In the genomic region with DNA sequence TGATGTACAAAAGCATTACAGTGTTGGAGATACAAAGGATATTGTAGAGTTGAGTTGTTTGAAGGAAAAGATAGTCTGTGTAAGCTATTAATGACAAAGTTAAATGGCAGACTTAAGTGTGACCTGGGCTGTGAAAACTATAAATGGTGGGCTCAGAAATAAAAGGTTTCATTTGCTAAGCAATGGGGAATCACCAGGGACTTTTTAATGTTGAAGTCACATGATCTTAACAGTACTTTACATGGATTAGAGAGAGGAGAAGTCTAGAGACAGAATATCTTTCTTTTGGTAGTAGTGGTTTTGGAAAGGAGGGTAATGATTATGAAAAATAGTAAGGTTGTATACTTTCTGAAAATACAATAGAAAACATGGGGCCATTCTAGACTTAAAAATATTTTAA, we compare ENCODE assay signal across 14 cellular contexts.
DNase-seq lines count a peak whose midpoint lies in the region; ATAC-seq and TF ChIP-seq lines count a peak whose summit lies in the region.
"Had no signal": no experiment of that assay in that cellular context is flagged by ENCODE, and none has a peak within 500 bp of the region (broad histone marks: within the 10 kb centered on the region; RNA-seq: fewer than 3 reads in every experiment).

No MANE protein-coding gene starts in this region.

- H3K4me3 Mint-ChIP-seq in activated naive CD4-positive, alpha-beta T cell treated with anti-CD3 and anti-CD28 coated beads, Interleukin-2, amount 50 U/mL, for 24 hours = peak overlapping the region; percentile 37
- H3K4me3 Mint-ChIP-seq in central memory CD8-positive, alpha-beta T cell = no peak overlapping the region

- H3K27me3 Mint-ChIP-seq in activated naive CD4-positive, alpha-beta T cell treated with anti-CD3 and anti-CD28 coated beads, Interleukin-2, amount 50 U/mL, for 24 hours = no peaks in the 10 kb centered on the region
- H3K27me3 Mint-ChIP-seq in central memory CD8-positive, alpha-beta T cell = no peaks in the 10 kb centered on the region

- no peak for DNase-seq in activated naive CD4-positive, alpha-beta T cell (lab: John Stamatoyannopoulos, UW)
- no peak for DNase-seq in central memory CD8-positive, alpha-beta T cell (ENCODE audit: low spot score in 2 of 2)
- DNase-seq in NCI-H2196 (lab: John Stamatoyannopoulos, UW; ENCODE audit: unreplicated experiment) (no peak), NCI-H2107 treated with DMSO at 0.1 percent for 48 hours (lab: John Stamatoyannopoulos, UW; ENCODE audit: unreplicated experiment) (no peak)
- no peak for DNase-seq in stimulated activated CD4-positive, alpha-beta T cell treated with anti-CD3 and anti-CD28 coated beads, Interleukin-12 subunit alpha, Interleukin-12 subunit beta, amount 100 ng/mL, for 4 hours
- DNase-seq: foreskin melanocyte, Kasumi-1, left ventricle myocardium superior, NCI-H1436 treated with DMSO at 0.1 percent for 48 hours, NCI-H446 treated with DMSO at 0.1 percent for 48 hours had no signal

- peak; percentile 52 for ATAC-seq in HG02884 (IDR thresholded peaks at IDR 0.05; ENCODE audit: unreplicated experiment)
- ATAC-seq in central memory CD8-positive, alpha-beta T cell (replicated peaks; ENCODE audit: extremely low read depth, poor library complexity, severe bottlenecking) = peak; percentile 32
- ATAC-seq in GM18505 (IDR thresholded peaks at IDR 0.05; ENCODE audit: unreplicated experiment) = no peak
- ATAC-seq: HCT116, left ventricle myocardium superior had no signal

- no peaks in the 10 kb centered on the region for H3K9me3 Mint-ChIP-seq in activated naive CD4-positive, alpha-beta T cell treated with anti-CD3 and anti-CD28 coated beads, Interleukin-2, amount 50 U/mL, for 24 hours
- no peaks in the 10 kb centered on the region for H3K9me3 Mint-ChIP-seq in central memory CD8-positive, alpha-beta T cell

- TF ChIP-seq POLR2A in GM18505 (IDR thresholded peaks at IDR 0.05; ENCODE audit: borderline replicate concordance, extremely low read depth, insufficient read depth, insufficient read length) = no peak

- peaks cover 39% of the 10 kb centered on the region for H3K4me1 Mint-ChIP-seq in activated naive CD4-positive, alpha-beta T cell treated with anti-CD3 and anti-CD28 coated beads, Interleukin-2, amount 50 U/mL, for 24 hours
- peaks cover 25% of the 10 kb centered on the region for H3K4me1 Mint-ChIP-seq in central memory CD8-positive, alpha-beta T cell

- H3K36me3 Mint-ChIP-seq in activated naive CD4-positive, alpha-beta T cell treated with anti-CD3 and anti-CD28 coated beads, Interleukin-2, amount 50 U/mL, for 24 hours = peaks cover 31% of the 10 kb centered on the region
- H3K36me3 Mint-ChIP-seq in central memory CD8-positive, alpha-beta T cell (ENCODE audit: insufficient read depth) = peaks cover 25% of the 10 kb centered on the region

- H3K27ac Mint-ChIP-seq in activated naive CD4-positive, alpha-beta T cell treated with anti-CD3 and anti-CD28 coated beads, Interleukin-2, amount 50 U/mL, for 24 hours = peak overlapping the region; percentile 95
- peak overlapping the region; percentile 63 for H3K27ac Mint-ChIP-seq in central memory CD8-positive, alpha-beta T cell (ENCODE audit: low read depth)
